1 cellular context compared by ENCODE assay signal in the genomic region with DNA sequence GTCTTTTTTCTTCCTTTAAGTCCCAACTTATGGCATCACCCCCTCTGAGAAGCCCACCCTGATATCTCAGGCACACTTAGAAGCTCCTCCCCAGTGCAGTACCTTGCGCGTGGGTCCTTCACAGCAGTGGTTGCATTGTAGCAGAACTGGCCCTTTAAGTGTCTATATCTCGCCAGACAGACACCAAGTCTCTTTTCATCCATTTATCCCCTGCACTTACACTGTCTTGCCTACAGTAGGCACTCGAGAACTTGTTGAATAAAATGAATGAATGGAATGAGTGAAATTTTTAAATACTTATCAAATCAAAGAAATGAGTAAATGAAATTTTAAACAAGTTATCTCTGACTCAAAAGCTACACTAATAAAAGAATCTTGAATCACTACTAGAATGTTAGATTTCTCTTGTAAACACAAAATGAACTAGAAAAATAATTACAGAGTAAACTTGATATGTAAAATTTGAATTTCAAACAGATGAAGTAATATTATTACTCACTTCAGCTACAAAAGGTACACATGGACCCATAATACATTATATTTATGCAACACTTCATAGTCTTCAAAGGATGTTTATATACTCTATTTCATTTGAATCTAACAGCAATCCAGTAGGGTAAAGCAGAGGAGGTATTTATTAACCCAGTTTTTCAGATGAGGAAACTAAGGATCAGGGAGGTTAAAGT.
TF ChIP-seq lines count a peak whose summit lies in the region.

No MANE protein-coding gene starts in this region.

TF ChIP-seq in K562, 482 proteins besides CTCF, POLR2A, EP300 and RAD21 (continued from another document):
- TF ChIP-seq, protein P1, sequence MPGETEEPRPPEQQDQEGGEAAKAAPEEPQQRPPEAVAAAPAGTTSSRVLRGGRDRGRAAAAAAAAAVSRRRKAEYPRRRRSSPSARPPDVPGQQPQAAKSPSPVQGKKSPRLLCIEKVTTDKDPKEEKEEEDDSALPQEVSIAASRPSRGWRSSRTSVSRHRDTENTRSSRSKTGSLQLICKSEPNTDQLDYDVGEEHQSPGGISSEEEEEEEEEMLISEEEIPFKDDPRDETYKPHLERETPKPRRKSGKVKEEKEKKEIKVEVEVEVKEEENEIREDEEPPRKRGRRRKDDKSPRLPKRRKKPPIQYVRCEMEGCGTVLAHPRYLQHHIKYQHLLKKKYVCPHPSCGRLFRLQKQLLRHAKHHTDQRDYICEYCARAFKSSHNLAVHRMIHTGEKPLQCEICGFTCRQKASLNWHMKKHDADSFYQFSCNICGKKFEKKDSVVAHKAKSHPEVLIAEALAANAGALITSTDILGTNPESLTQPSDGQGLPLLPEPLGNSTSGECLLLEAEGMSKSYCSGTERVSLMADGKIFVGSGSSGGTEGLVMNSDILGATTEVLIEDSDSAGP (CRISPR knock-in tag; IDR thresholded peaks at IDR 0.05): peak; percentile 90
- TF ChIP-seq ZNF24 (IDR thresholded peaks at IDR 0.05): peak; percentile 88
- TF ChIP-seq ZNF318 (IDR thresholded peaks at IDR 0.05; ENCODE audit: borderline replicate concordance in 1 of 2, low read depth in 1 of 2): no peak
- peak; percentile 53; the same call in 1 of the 2 replicates for TF ChIP-seq SMC3 (conservative IDR thresholded peaks at IDR 0.05; ENCODE audit: insufficient read depth, low read depth, low read length)
- TF ChIP-seq ESRRB (CRISPR knock-in tag; IDR thresholded peaks at IDR 0.05; ENCODE audit: borderline replicate concordance): no peak
- TF ChIP-seq, protein P2, sequence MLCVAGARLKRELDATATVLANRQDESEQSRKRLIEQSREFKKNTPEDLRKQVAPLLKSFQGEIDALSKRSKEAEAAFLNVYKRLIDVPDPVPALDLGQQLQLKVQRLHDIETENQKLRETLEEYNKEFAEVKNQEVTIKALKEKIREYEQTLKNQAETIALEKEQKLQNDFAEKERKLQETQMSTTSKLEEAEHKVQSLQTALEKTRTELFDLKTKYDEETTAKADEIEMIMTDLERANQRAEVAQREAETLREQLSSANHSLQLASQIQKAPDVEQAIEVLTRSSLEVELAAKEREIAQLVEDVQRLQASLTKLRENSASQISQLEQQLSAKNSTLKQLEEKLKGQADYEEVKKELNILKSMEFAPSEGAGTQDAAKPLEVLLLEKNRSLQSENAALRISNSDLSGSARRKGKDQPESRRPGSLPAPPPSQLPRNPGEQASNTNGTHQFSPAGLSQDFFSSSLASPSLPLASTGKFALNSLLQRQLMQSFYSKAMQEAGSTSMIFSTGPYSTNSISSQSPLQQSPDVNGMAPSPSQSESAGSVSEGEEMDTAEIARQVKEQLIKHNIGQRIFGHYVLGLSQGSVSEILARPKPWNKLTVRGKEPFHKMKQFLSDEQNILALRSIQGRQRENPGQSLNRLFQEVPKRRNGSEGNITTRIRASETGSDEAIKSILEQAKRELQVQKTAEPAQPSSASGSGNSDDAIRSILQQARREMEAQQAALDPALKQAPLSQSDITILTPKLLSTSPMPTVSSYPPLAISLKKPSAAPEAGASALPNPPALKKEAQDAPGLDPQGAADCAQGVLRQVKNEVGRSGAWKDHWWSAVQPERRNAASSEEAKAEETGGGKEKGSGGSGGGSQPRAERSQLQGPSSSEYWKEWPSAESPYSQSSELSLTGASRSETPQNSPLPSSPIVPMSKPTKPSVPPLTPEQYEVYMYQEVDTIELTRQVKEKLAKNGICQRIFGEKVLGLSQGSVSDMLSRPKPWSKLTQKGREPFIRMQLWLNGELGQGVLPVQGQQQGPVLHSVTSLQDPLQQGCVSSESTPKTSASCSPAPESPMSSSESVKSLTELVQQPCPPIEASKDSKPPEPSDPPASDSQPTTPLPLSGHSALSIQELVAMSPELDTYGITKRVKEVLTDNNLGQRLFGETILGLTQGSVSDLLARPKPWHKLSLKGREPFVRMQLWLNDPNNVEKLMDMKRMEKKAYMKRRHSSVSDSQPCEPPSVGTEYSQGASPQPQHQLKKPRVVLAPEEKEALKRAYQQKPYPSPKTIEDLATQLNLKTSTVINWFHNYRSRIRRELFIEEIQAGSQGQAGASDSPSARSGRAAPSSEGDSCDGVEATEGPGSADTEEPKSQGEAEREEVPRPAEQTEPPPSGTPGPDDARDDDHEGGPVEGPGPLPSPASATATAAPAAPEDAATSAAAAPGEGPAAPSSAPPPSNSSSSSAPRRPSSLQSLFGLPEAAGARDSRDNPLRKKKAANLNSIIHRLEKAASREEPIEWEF (CRISPR knock-in tag; IDR thresholded peaks at IDR 0.05): no peak
- TF ChIP-seq NUFIP1 (IDR thresholded peaks at IDR 0.05; ENCODE audit: partially characterized antibody): no peak
- TF ChIP-seq, protein P3, sequence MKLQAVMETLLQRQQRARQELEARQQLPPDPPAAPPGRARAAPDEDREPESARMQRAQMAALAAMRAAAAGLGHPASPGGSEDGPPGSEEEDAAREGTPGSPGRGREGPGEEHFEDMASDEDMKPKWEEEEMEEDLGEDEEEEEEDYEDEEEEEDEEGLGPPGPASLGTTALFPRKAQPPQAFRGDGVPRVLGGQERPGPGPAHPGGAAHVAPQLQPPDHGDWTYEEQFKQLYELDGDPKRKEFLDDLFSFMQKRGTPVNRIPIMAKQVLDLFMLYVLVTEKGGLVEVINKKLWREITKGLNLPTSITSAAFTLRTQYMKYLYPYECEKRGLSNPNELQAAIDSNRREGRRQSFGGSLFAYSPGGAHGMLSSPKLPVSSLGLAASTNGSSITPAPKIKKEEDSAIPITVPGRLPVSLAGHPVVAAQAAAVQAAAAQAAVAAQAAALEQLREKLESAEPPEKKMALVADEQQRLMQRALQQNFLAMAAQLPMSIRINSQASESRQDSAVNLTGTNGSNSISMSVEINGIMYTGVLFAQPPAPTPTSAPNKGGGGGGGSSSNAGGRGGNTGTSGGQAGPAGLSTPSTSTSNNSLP (IDR thresholded peaks at IDR 0.05; ENCODE audit: borderline replicate concordance, low read depth, low read length): 0 out of 2 replicates have a peak, but pooled peaks have one; percentile 53
- TF ChIP-seq CEBPB (tag; IDR thresholded peaks at IDR 0.05): 0 out of 2 replicates have a peak, but pooled peaks have one; percentile 13
- no peak for TF ChIP-seq MTA1 (IDR thresholded peaks at IDR 0.05; ENCODE audit: borderline replicate concordance)
- TF ChIP-seq ZNF239 (CRISPR knock-in tag; IDR thresholded peaks at IDR 0.05): no peak
- TF ChIP-seq, protein P4, sequence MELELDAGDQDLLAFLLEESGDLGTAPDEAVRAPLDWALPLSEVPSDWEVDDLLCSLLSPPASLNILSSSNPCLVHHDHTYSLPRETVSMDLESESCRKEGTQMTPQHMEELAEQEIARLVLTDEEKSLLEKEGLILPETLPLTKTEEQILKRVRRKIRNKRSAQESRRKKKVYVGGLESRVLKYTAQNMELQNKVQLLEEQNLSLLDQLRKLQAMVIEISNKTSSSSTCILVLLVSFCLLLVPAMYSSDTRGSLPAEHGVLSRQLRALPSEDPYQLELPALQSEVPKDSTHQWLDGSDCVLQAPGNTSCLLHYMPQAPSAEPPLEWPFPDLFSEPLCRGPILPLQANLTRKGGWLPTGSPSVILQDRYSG (tag; conservative IDR thresholded peaks at IDR 0.05; ENCODE audit: low read depth): no peak
